ENCODE assay signal across 9 cellular contexts in the genomic region with DNA sequence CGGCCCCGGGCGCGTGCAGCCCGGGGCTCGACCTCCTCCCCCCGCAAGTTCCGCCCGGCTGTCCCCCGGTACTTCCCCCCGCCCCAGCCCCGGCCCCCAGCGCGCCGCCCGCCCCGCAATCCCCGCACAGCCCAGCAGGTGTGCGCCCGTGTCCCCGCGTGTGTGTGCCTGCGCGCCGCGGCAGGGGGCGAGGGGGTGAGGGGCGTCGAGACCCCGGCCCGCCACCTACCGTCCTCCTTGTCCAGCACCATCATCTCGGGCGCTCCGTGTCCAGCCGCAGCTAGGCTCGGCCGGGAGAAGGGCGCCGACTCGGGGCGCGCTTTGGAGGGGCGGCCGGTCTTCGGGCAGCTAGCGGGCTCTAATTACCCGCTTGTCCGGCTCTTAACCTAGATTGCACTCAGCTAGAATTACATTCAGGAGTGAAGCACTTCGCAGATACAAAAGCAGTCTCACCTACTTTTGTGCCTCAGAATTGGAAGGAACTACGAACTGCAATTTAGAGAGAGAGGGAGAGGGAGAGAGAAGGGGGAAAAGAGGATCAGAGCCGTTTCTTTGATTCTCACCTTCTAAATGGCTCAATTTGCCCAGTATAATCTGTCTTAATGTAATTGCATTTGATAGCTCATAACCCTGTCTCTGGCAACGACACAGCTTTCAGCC. TPM values are rescaled to one million over a fixed set of nuclear protein-coding genes. Genes with fewer than 3 reads are reported as not detected.
DNase-seq lines count a peak whose midpoint lies in the region; ATAC-seq and TF ChIP-seq lines count a peak whose summit lies in the region.
"Had no signal": no experiment of that assay in that cellular context is flagged by ENCODE, and none has a peak within 500 bp of the region (broad histone marks: within the 10 kb centered on the region; RNA-seq: fewer than 3 reads in every experiment).

No MANE protein-coding gene starts in this region.

- WGBS in body of pancreas, 2 donors = 1% methylated on average over 11 to 37 of the region's 53 CpGs
- 12% methylated on average over 4 of the region's 53 CpGs for WGBS in right lobe of liver (ENCODE audit: insufficient coverage, low coverage, low lambda C conversion rate, missing lambda C conversion rate)

- TF ChIP-seq CTCF in GM06990 (IDR thresholded peaks at IDR 0.05; ENCODE audit: insufficient read depth, low read length, poor library complexity, severe bottlenecking) = no peak
- TF ChIP-seq CTCF in LNCaP clone FGC (IDR thresholded peaks at IDR 0.05; ENCODE audit: control insufficient read depth, extremely low read depth, insufficient read depth) = no peak
- TF ChIP-seq CTCF in body of pancreas (IDR thresholded peaks at IDR 0.05) = no peak
- no peak for TF ChIP-seq CTCF in right lobe of liver (IDR thresholded peaks at IDR 0.05)
- peak; percentile 51 for TF ChIP-seq CTCF in type B pancreatic cell (conservative IDR thresholded peaks at IDR 0.05)

- ATAC-seq in body of pancreas (peak; percentile 7), right lobe of liver (no peak), HG02571 (IDR thresholded peaks at IDR 0.05; ENCODE audit: unreplicated experiment) (no peak), HG03457 (IDR thresholded peaks at IDR 0.05; ENCODE audit: unreplicated experiment) (no peak)

- H3K27ac ChIP-seq in body of pancreas (no peak overlapping the region), right lobe of liver (no peak overlapping the region)

- peaks cover 87% of the 10 kb centered on the region for H3K27me3 Mint-ChIP-seq in type B pancreatic cell

- H3K4me1 ChIP-seq in body of pancreas (peaks cover 30% of the 10 kb centered on the region), right lobe of liver (peaks cover 0 to 21% (median 0%) of the 10 kb centered on the region in 4 donors)

- DNase-seq in GM06990 (ENCODE audit: extremely low read depth, insufficient read length) (no peak), LNCaP clone FGC (ENCODE audit: low read depth) (no peak), body of pancreas (peak in 1 of 4 donors; percentile 13), right lobe of liver (peak in 2 of 3 donors; percentile 35 to 44), type B pancreatic cell (ENCODE audit: extremely low spot score, unreplicated experiment) (peak; percentile 70), GM19238 (ENCODE audit: insufficient read length, low spot score) (no peak)

- H3K4me1 Mint-ChIP-seq in type B pancreatic cell (ENCODE audit: unreplicated experiment) = peaks cover 9% of the 10 kb centered on the region

- peaks cover 4% of the 10 kb centered on the region for H3K27me3 ChIP-seq in GM06990 (replicated peaks; ENCODE audit: control insufficient read depth, insufficient read depth, low read length)
- H3K27me3 ChIP-seq in body of pancreas = peaks cover 0 to 10% of the 10 kb centered on the region in 2 donors
- peaks cover 13 to 49% of the 10 kb centered on the region in 2 donors for H3K27me3 ChIP-seq in right lobe of liver

- peak overlapping the region; percentile 89 for H3K4me3 Mint-ChIP-seq in type B pancreatic cell

- H3K27ac Mint-ChIP-seq in type B pancreatic cell = peak overlapping the region; percentile 54

- H3K4me3 ChIP-seq in GM06990 (replicated peaks; ENCODE audit: low read depth, low read length) = peak overlapping the region; percentile 37
- H3K4me3 ChIP-seq in LNCaP clone FGC (ENCODE audit: low read depth, low read length) = peak overlapping the region; percentile 48; the same call in 1 of the 2 replicates
- peak overlapping the region; percentile 11 to 15 for H3K4me3 ChIP-seq in body of pancreas
- peak overlapping the region; percentile 25 to 44 (median 29) for H3K4me3 ChIP-seq in right lobe of liver

- H3K36me3 ChIP-seq in GM06990 (ENCODE audit: control insufficient read depth, insufficient read depth, low read length) = no peaks in the 10 kb centered on the region
- H3K36me3 ChIP-seq in body of pancreas (replicated peaks in 1 of 2; ENCODE audit: insufficient read depth in 1 of 2, low read depth in 2 of 2) = no peaks in the 10 kb centered on the region
- H3K36me3 ChIP-seq in right lobe of liver = no peaks in the 10 kb centered on the region

- intact Hi-C loops in body of pancreas (cut with DNase I) = no loop called here
- intact Hi-C loops in right lobe of liver (cut with DNase I) = no loop called here

- H3K9me3 ChIP-seq in body of pancreas (no peaks in the 10 kb centered on the region), right lobe of liver (no peaks in the 10 kb centered on the region)

- no peaks in the 10 kb centered on the region for H3K36me3 Mint-ChIP-seq in type B pancreatic cell

- H3K9me3 Mint-ChIP-seq in type B pancreatic cell = no peaks in the 10 kb centered on the region

- no peak for TF ChIP-seq POLR2A in body of pancreas (IDR thresholded peaks at IDR 0.05)
- no peak for TF ChIP-seq POLR2A in right lobe of liver (IDR thresholded peaks at IDR 0.05)

RNA-seq across cellular contexts. Expression of a gene that starts 0.4 kb away (rescaled TPM):
- total RNA-seq in body of pancreas (1 to 10 TPM in 1 of 2 donors, under 1 TPM in 1; 0.78 to 1.6 TPM), right lobe of liver (not detected), type B pancreatic cell (ENCODE audit: low replicate concordance) (2.1 and 2.7 TPM in 2 replicates)
- total RNA-seq: lung microvascular endothelial cell had no signal

Comparison
In these comparisons a context has a peak if more than half of its experiments do, and no peak if none do; other contexts are left out.
1. DNase-seq: peak in right lobe of liver (2 of 3) and type B pancreatic cell (single experiment); none in GM06990 (single experiment), LNCaP clone FGC (single experiment) and GM19238 (single experiment).
2. Peak in every context shown above with its lines, with median percentiles within 50 percentile points of each other: H3K4me3 ChIP-seq.